ENCODE assay signal across 1 cellular context in the genomic region with DNA sequence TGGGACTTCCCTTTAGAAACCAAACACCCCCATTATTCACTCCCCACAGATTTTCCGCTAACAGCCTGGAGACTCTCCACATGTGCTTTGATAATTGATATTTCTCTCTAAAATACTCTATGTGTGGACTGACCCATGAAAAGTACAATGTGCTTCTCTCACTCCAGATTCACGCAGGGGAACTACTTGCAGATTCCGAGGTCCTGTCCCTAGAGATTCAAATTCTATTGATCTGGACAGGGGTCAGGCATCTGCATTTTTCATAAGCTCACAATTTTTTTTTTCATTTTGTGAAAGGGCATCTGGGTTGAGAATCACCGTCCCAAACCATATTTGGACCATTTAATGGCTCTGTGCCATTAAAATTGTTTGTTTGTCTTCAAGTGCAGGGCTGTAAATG.
TF ChIP-seq lines count a peak whose summit lies in the region.

No MANE protein-coding gene starts in this region.

TF ChIP-seq in WTC11, 78 proteins besides CTCF, POLR2A, EP300 and RAD21 (continued from another document):
- TF ChIP-seq, protein P1, sequence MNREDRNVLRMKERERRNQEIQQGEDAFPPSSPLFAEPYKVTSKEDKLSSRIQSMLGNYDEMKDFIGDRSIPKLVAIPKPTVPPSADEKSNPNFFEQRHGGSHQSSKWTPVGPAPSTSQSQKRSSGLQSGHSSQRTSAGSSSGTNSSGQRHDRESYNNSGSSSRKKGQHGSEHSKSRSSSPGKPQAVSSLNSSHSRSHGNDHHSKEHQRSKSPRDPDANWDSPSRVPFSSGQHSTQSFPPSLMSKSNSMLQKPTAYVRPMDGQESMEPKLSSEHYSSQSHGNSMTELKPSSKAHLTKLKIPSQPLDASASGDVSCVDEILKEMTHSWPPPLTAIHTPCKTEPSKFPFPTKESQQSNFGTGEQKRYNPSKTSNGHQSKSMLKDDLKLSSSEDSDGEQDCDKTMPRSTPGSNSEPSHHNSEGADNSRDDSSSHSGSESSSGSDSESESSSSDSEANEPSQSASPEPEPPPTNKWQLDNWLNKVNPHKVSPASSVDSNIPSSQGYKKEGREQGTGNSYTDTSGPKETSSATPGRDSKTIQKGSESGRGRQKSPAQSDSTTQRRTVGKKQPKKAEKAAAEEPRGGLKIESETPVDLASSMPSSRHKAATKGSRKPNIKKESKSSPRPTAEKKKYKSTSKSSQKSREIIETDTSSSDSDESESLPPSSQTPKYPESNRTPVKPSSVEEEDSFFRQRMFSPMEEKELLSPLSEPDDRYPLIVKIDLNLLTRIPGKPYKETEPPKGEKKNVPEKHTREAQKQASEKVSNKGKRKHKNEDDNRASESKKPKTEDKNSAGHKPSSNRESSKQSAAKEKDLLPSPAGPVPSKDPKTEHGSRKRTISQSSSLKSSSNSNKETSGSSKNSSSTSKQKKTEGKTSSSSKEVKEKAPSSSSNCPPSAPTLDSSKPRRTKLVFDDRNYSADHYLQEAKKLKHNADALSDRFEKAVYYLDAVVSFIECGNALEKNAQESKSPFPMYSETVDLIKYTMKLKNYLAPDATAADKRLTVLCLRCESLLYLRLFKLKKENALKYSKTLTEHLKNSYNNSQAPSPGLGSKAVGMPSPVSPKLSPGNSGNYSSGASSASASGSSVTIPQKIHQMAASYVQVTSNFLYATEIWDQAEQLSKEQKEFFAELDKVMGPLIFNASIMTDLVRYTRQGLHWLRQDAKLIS (CRISPR knock-in tag; IDR thresholded peaks at IDR 0.05; ENCODE audit: borderline replicate concordance), result no peak
- no peak for TF ChIP-seq FOXJ3 (CRISPR knock-in tag; IDR thresholded peaks at IDR 0.05; ENCODE audit: borderline replicate concordance)
